In the genomic region with DNA sequence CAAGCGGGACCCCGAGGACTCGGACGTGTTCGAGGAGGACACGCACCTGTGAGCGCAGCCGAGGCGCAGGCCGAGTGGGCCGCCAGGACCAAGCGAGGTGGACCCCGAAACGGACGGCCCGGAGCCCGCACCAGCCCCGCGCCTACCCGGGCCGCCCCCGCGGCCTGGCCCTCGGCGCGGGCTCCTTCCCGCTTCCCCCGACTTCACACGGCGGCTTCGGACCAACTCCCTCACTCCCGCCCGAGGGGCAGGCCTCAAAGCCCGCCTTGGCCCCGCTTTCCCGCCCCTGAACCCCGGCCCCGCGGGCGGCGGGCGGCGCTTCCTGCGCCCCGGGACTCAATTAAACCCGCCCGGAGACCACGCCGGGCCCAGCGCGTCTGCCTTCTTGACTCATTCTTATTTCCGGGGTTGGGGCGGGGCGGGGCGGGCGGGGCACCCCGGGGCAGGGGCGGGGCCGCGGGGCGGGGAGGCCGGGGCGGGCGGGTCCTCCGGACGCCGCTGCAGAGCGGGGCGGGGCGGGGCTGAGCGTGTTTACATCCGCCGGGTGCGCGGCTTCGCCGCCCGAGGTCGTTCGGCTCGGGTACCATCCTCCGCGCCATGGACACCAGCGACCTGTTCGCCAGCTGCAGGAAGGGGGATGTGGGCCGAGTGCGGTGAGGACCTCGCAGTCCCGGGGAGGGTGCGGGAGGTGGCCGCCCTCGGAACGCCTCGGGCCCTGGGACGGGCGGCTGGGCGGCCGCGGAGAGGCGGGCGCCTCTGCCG, we compare ENCODE assay signal across 8 cellular contexts. TPM values are rescaled to one million over a fixed set of nuclear protein-coding genes. Genes with fewer than 3 reads are reported as not detected.
DNase-seq lines count a peak whose midpoint lies in the region; ATAC-seq and TF ChIP-seq lines count a peak whose summit lies in the region.

A gene (plus strand): TSS at position 524 of the 762 bp plus-strand sequence. CDS start 74 bp downstream, at position 598.

- DNase-seq in AG08395 (ENCODE audit: low spot score), result peak; percentile 96
- DNase-seq in NCI-H526 (lab: John Stamatoyannopoulos, UW), result peak; percentile 49 to 94
- DNase-seq in activated CD4-positive, alpha-beta T cell treated with anti-CD3 and anti-CD28 coated beads, Interleukin-2, amount 50 U/mL, for 4 hours, result peak; percentile 81
- peak; percentile 56 for DNase-seq in dermis blood vessel endothelial cell
- DNase-seq in lower leg skin (ENCODE audit: low spot score in 2 of 2), result peak; percentile 80 to 97
- DNase-seq in stimulated activated CD4-positive, alpha-beta T cell treated with anti-CD3 and anti-CD28 coated beads, TNF-alpha, amount 100 ng/mL, for 1 hour (ENCODE audit: low read depth in 3 of 3, low spot score in 1 of 3), result peak; percentile 67 to 80 (median 68)

- peak in 1 of 2 donors; percentile 32 for TF ChIP-seq POLR2A in lower leg skin (IDR thresholded peaks at IDR 0.05)

- TF ChIP-seq CTCF in lower leg skin (IDR thresholded peaks at IDR 0.05), result no peak

- ATAC-seq in GM19025 (IDR thresholded peaks at IDR 0.05; ENCODE audit: low read depth, unreplicated experiment) (peak; percentile 76), HG03196 (IDR thresholded peaks at IDR 0.05; ENCODE audit: unreplicated experiment) (peak; percentile 64)

- intact Hi-C loops in lower leg skin (cut with DNase I; ENCODE audit: low total_unique reads), result loop anchor here (10.0 kb wide), 2 partner anchors 98 to 152 kb away; a partner anchor contains a TSS

- peak within 1 kb of the TSS; percentile 76 for H3K4me3 ChIP-seq in lower leg skin (ENCODE audit: low read depth, poor library complexity, severe bottlenecking)

- 0% methylated on average over 5 to 20 of the region's 102 CpGs for WGBS in lower leg skin, 2 donors

RNA-seq across cellular contexts. Expression of the gene that starts here (rescaled TPM):
- total RNA-seq in dermis blood vessel endothelial cell (12.8 and 14.4 TPM in 2 replicates), lower leg skin (10 to 100 TPM; 27.8 to 68.7 (median 39.3) TPM)

Comparison
In these comparisons a context has a peak if more than half of its experiments do, and no peak if none do; other contexts are left out.
1. Peak in every context shown above with its lines: DNase-seq, ATAC-seq and H3K4me3 ChIP-seq.